ENCODE assay signal across 21 cellular contexts in genomic region chr11:20032577-20033265, GRCh38.
A peak's percentile ranks its signal among the peaks of the same experiment; 100 is the strongest.
DNase-seq lines count a peak whose midpoint lies in the region; ATAC-seq, FAIRE-seq and TF ChIP-seq lines count a peak whose summit lies in the region.
"Had no signal": no experiment of that assay in that cellular context is flagged by ENCODE, and none has a peak within 500 bp of the region (broad histone marks: within the 10 kb centered on the region; RNA-seq: fewer than 3 reads in every experiment).

No MANE protein-coding gene starts in this region.

- peak overlapping the region in 1 of 2 experiments; percentile 81 for H2BK12ac ChIP-seq in mesenchymal stem cell (ENCODE audit: low read length in 2 of 2)

- H3K27ac ChIP-seq in A549 (peak overlapping the region; percentile 85 to 93; a peak in 5 of 6 replicates), mesenchymal stem cell (ENCODE audit: low read length, poor library complexity, severe bottlenecking) (no peak overlapping the region)
- H3K27ac ChIP-seq in CD4-positive, alpha-beta T cell (ENCODE audit: low read depth, low read length) = no peak overlapping the region

- H3K9me3 Mint-ChIP-seq in HFFc6 = no peaks in the 10 kb centered on the region
- H3K9me3 Mint-ChIP-seq in CD4-positive, alpha-beta T cell = no peaks in the 10 kb centered on the region
- H3K9me3 Mint-ChIP-seq: activated T-cell treated with anti-CD3 and anti-CD28 coated beads, Interleukin-2, amount 50 U/mL, for 4 hours; CD4-positive, CD25-positive, alpha-beta regulatory T cell; effector memory CD8-positive, alpha-beta T cell; naive thymus-derived CD4-positive, alpha-beta T cell had no signal

- H3K36me3 ChIP-seq in bronchial epithelial cell (ENCODE audit: control insufficient read depth, insufficient read depth, low read length) = peaks cover 6% of the 10 kb centered on the region
- H3K36me3 ChIP-seq in mesenchymal stem cell (ENCODE audit: control insufficient read depth in 1 of 2, insufficient read depth in 2 of 2, low read depth in 1 of 2, low read length in 2 of 2) = peaks cover 4 to 25% of the 10 kb centered on the region in 2 experiments

- FAIRE-seq in A549 (lab: Jason Lieb, UNC) = no peak
- no peak for FAIRE-seq in bronchial epithelial cell (lab: Jason Lieb, UNC)
- FAIRE-seq: G401.6 had no signal

- CTCF ChIA-PET in A549 (lab: Yijun Ruan, JAX) = interaction anchor here (0.5 to 1.5 kb wide), 2 partner anchors 10 to 20 kb away, joined by 3 to 5 read pairs; no protein-coding TSS in a partner anchor
- CTCF ChIA-PET in CD4-positive, alpha-beta T cell (lab: Charles Lee) = no interaction called here

- WGBS in A549 (ENCODE audit: missing lambda C conversion rate) = 92% methylated on average over 7 of the region's 7 CpGs
- WGBS in mesenchymal stem cell = 75% methylated on average over 5 of the region's 7 CpGs

- intact Hi-C loops in CD4-positive, alpha-beta T cell (cut with DNase I, micrococcal nuclease) = no loop called here

- peaks cover 10% of the 10 kb centered on the region for H3K79me1 ChIP-seq in mesenchymal stem cell (replicated peaks; ENCODE audit: low read length, poor library complexity, severe bottlenecking)

- no peak overlapping the region for H3K9ac ChIP-seq in mesenchymal stem cell (ENCODE audit: low read length)

- no peak overlapping the region for H2BK15ac ChIP-seq in mesenchymal stem cell (ENCODE audit: low read depth, poor library complexity, severe bottlenecking)

- H3K4me1 ChIP-seq in A549 = peaks cover 75% of the 10 kb centered on the region
- H3K4me1 ChIP-seq in mesenchymal stem cell (ENCODE audit: control insufficient read depth, insufficient read depth, low read depth, low read length) = peaks cover 24% of the 10 kb centered on the region

- no peak overlapping the region for H3K4me2 ChIP-seq in A549
- no peak overlapping the region for H3K4me2 ChIP-seq in mesenchymal stem cell (ENCODE audit: low read length, poor library complexity, severe bottlenecking)

- H3K4me3 Mint-ChIP-seq in HFFc6 = peak overlapping the region; percentile 81
- no peak overlapping the region for H3K4me3 Mint-ChIP-seq in CD4-positive, alpha-beta T cell
- H3K4me3 Mint-ChIP-seq: activated T-cell treated with anti-CD3 and anti-CD28 coated beads, Interleukin-2, amount 50 U/mL, for 4 hours; CD4-positive, CD25-positive, alpha-beta regulatory T cell; effector memory CD8-positive, alpha-beta T cell; naive thymus-derived CD4-positive, alpha-beta T cell had no signal

- no peak for TF ChIP-seq EP300 in A549 (IDR thresholded peaks at IDR 0.05)

- no peak overlapping the region for H3K14ac ChIP-seq in mesenchymal stem cell (ENCODE audit: low read length in 2 of 2)

- H3K18ac ChIP-seq in mesenchymal stem cell (ENCODE audit: low read depth in 1 of 2, low read length in 2 of 2) = peak overlapping the region in 1 of 2 experiments; percentile 40

- peaks cover 3% of the 10 kb centered on the region for H3K27me3 Mint-ChIP-seq in HFFc6 (ENCODE audit: insufficient read depth)
- peaks cover 25% of the 10 kb centered on the region for H3K27me3 Mint-ChIP-seq in CD4-positive, alpha-beta T cell
- H3K27me3 Mint-ChIP-seq: CD4-positive, CD25-positive, alpha-beta regulatory T cell had no signal

- TF ChIP-seq CTCF in A549 (IDR thresholded peaks at IDR 0.05) (no peak), HFFc6 (IDR thresholded peaks at IDR 0.05) (no peak), bronchial epithelial cell (IDR thresholded peaks at IDR 0.05; ENCODE audit: insufficient read depth, low read length, severe bottlenecking) (no peak)
- no peak for TF ChIP-seq CTCF in CD4-positive, alpha-beta T cell (IDR thresholded peaks at IDR 0.05)

- H2BK5ac ChIP-seq in mesenchymal stem cell (ENCODE audit: low read depth, low read length, poor library complexity, severe bottlenecking) = no peak overlapping the region

- peak overlapping the region; percentile 90 for H3K27ac Mint-ChIP-seq in HFFc6
- H3K27ac Mint-ChIP-seq in CD4-positive, alpha-beta T cell = no peak overlapping the region
- H3K27ac Mint-ChIP-seq: effector memory CD8-positive, alpha-beta T cell; naive thymus-derived CD4-positive, alpha-beta T cell had no signal

- TF ChIP-seq RAD21 in A549 (conservative IDR thresholded peaks at IDR 0.05 in 1 of 2, IDR thresholded peaks at IDR 0.05 in 1 of 2) = no peak

- no peaks in the 10 kb centered on the region for H3K9me3 ChIP-seq in A549
- H3K9me3 ChIP-seq in mesenchymal stem cell (ENCODE audit: control insufficient read depth, low read length) = no peaks in the 10 kb centered on the region
- no peaks in the 10 kb centered on the region for H3K9me3 ChIP-seq in CD4-positive, alpha-beta T cell (ENCODE audit: control insufficient read depth, low read length)

- ATAC-seq in A549 = no peak
- no peak for ATAC-seq in CD4-positive, alpha-beta T cell (ENCODE audit: poor library complexity)
- ATAC-seq: activated T-cell treated with anti-CD3 and anti-CD28 coated beads, Interleukin-2, amount 50 U/mL, for 4 hours; effector memory CD8-positive, alpha-beta T cell; naive thymus-derived CD4-positive, alpha-beta T cell; sciatic nerve had no signal

- DNase-seq in A549 (ENCODE audit: low read depth in 1 of 2, low spot score in 1 of 2) (no peak), HFFc6 (no peak), bronchial epithelial cell (ENCODE audit: low read depth) (peak; percentile 85), mesenchymal stem cell (no peak), C1 segment of cervical spinal cord (lab: John Stamatoyannopoulos, UW) (no peak), HPDE6-E6E7 (ENCODE audit: extremely low spot score) (no peak)
- DNase-seq in CD4-positive, alpha-beta T cell = no peak
- DNase-seq in activated naive CD4-positive, alpha-beta T cell treated with Interleukin-2 at 50 U/mL for 16 hours = no peak
- DNase-seq: activated CD4-positive, alpha-beta T cell treated with anti-CD3 and anti-CD28 coated beads for 1 hour; activated naive CD4-positive, alpha-beta T cell; activated T-cell treated with anti-CD3 and anti-CD28 coated beads, Interleukin-2, amount 50 U/mL, for 4 hours; anterior cingulate cortex; CD4-positive, CD25-positive, alpha-beta regulatory T cell; effector memory CD8-positive, alpha-beta T cell; naive thymus-derived CD4-positive, alpha-beta T cell; NCI-H1092 treated with DMSO at 0.1 percent for 48 hours; NCI-H2029 treated with DMSO at 0.1 percent for 48 hours; NCI-H226; NCI-H774 had no signal

- H2AK5ac ChIP-seq in mesenchymal stem cell (ENCODE audit: low read length, severe bottlenecking) = no peak overlapping the region

- POLR2A ChIA-PET in A549 (lab: Yijun Ruan, JAX) = no interaction called here
- POLR2A ChIA-PET in CD4-positive, alpha-beta T cell (lab: Charles Lee) = no interaction called here

- H3K4me3 ChIP-seq in A549 (no peak overlapping the region), bronchial epithelial cell (ENCODE audit: low read depth, low read length) (no peak overlapping the region), mesenchymal stem cell (ENCODE audit: insufficient read depth in 1 of 2, low read depth in 1 of 2, low read length in 2 of 2) (no peak overlapping the region)

- H4K8ac ChIP-seq in mesenchymal stem cell (ENCODE audit: low read length) = peak overlapping the region; percentile 19

- no peak overlapping the region for H2AFZ ChIP-seq in mesenchymal stem cell (ENCODE audit: low read depth, low read length)

- no peaks in the 10 kb centered on the region for H3K27me3 ChIP-seq in bronchial epithelial cell (ENCODE audit: control insufficient read depth, insufficient read depth, low read length)
- H3K27me3 ChIP-seq in mesenchymal stem cell (ENCODE audit: control insufficient read depth in 1 of 2, insufficient read depth in 1 of 2, low read length in 2 of 2) = no peaks in the 10 kb centered on the region
- no peaks in the 10 kb centered on the region for H3K27me3 ChIP-seq in CD4-positive, alpha-beta T cell (ENCODE audit: control insufficient read depth, insufficient read depth, low read length)

- no peak for TF ChIP-seq POLR2A in A549 (IDR thresholded peaks at IDR 0.05; ENCODE audit: low read length)

- H3K23ac ChIP-seq in mesenchymal stem cell (ENCODE audit: low read length in 2 of 2) = no peak overlapping the region

- H3K36me3 Mint-ChIP-seq in HFFc6 (ENCODE audit: low read depth) = peaks cover 14% of the 10 kb centered on the region; the same call in 1 of the 2 replicates
- H3K36me3 Mint-ChIP-seq in CD4-positive, alpha-beta T cell (ENCODE audit: low read depth) = no peaks in the 10 kb centered on the region
- H3K36me3 Mint-ChIP-seq: CD4-positive, CD25-positive, alpha-beta regulatory T cell; naive thymus-derived CD4-positive, alpha-beta T cell had no signal

- H2BK120ac ChIP-seq in mesenchymal stem cell (ENCODE audit: low read depth, low read length) = peak overlapping the region; percentile 7

- H4K91ac ChIP-seq in mesenchymal stem cell (ENCODE audit: low read length) = no peak overlapping the region

- H3K4ac ChIP-seq in mesenchymal stem cell (ENCODE audit: low read depth in 1 of 2, low read length in 2 of 2) = no peak overlapping the region

- peaks cover 63% of the 10 kb centered on the region for H3K4me1 Mint-ChIP-seq in HFFc6 (ENCODE audit: low read depth)
- no peaks in the 10 kb centered on the region for H3K4me1 Mint-ChIP-seq in CD4-positive, alpha-beta T cell (ENCODE audit: low read depth)
- H3K4me1 Mint-ChIP-seq: CD4-positive, CD25-positive, alpha-beta regulatory T cell; naive thymus-derived CD4-positive, alpha-beta T cell had no signal

TF ChIP-seq in A549, 52 proteins besides CTCF, POLR2A, EP300 and RAD21 (continues in another document):
- no peak for TF ChIP-seq EHF (CRISPR knock-in tag; IDR thresholded peaks at IDR 0.05)
- no peak for TF ChIP-seq TFCP2L1 (CRISPR knock-in tag; IDR thresholded peaks at IDR 0.05)
- no peak for TF ChIP-seq CHD2 (IDR thresholded peaks at IDR 0.05; ENCODE audit: low read length, partially characterized antibody)
- no peak for TF ChIP-seq ESRRA (IDR thresholded peaks at IDR 0.05; ENCODE audit: borderline replicate concordance, low read length)
- TF ChIP-seq MYC (IDR thresholded peaks at IDR 0.05; ENCODE audit: borderline replicate concordance, low read length) = no peak
- no peak for TF ChIP-seq HMGXB4 (CRISPR knock-in tag; IDR thresholded peaks at IDR 0.05; ENCODE audit: borderline replicate concordance)
- TF ChIP-seq HDAC2 (IDR thresholded peaks at IDR 0.05) = no peak
- no peak for TF ChIP-seq ZC3H11A (IDR thresholded peaks at IDR 0.05)
- no peak for TF ChIP-seq CEBPB (IDR thresholded peaks at IDR 0.05)

Comparison
In these comparisons a context has a peak if more than half of its experiments do, and no peak if none do; other contexts are left out.
1. H3K27ac ChIP-seq: peak in A549 (2 of 2); none in mesenchymal stem cell (single experiment) and CD4-positive, alpha-beta T cell (single experiment).